ENCODE assay signal across 1 cellular context in the genomic region with DNA sequence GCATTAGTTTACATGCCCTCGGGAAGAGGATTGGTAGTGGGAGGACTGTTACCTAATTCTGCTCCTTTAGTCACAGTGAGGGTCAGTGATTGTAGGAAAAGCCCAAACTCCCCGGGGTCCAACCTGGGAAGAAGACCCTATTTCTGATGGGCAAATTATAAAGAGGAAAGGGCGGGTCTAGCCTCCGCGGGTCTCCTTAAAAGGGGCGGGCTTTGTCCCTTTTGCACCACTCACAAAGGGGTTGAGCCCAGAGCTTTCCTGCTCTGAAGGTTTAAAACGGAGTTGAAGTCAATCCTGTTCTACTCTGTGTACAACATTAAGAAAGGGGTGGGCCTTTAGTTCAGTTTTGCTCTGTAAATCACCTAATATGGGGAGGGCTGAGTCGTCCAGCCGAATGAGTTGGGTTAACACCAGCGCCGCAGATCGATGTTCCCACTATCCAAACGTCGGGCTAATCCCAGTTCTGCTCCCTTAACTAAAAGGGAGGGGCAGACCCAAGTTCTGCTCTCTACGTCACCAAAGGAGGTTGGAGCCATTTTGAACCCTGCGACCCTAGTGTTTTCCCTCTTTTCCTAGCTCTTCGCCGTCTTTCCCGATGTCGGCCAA.
A peak's percentile ranks its signal among the peaks of the same experiment; 100 is the strongest.
TF ChIP-seq lines count a peak whose summit lies in the region.

No MANE protein-coding gene starts in this region.

TF ChIP-seq in K562, 482 proteins besides CTCF, POLR2A, EP300 and RAD21 (continued from another document and continues in another):
- TF ChIP-seq, protein P1, sequence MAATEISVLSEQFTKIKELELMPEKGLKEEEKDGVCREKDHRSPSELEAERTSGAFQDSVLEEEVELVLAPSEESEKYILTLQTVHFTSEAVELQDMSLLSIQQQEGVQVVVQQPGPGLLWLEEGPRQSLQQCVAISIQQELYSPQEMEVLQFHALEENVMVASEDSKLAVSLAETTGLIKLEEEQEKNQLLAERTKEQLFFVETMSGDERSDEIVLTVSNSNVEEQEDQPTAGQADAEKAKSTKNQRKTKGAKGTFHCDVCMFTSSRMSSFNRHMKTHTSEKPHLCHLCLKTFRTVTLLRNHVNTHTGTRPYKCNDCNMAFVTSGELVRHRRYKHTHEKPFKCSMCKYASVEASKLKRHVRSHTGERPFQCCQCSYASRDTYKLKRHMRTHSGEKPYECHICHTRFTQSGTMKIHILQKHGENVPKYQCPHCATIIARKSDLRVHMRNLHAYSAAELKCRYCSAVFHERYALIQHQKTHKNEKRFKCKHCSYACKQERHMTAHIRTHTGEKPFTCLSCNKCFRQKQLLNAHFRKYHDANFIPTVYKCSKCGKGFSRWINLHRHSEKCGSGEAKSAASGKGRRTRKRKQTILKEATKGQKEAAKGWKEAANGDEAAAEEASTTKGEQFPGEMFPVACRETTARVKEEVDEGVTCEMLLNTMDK (IDR thresholded peaks at IDR 0.05; ENCODE audit: borderline replicate concordance, insufficient read depth, low read depth, low read length, poor library complexity, severe bottlenecking), result no peak
- TF ChIP-seq, protein P2, sequence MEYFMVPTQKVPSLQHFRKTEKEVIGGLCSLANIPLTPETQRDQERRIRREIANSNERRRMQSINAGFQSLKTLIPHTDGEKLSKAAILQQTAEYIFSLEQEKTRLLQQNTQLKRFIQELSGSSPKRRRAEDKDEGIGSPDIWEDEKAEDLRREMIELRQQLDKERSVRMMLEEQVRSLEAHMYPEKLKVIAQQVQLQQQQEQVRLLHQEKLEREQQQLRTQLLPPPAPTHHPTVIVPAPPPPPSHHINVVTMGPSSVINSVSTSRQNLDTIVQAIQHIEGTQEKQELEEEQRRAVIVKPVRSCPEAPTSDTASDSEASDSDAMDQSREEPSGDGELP (CRISPR knock-in tag; IDR thresholded peaks at IDR 0.05; ENCODE audit: borderline replicate concordance), result no peak; the same call in 1 of the 2 replicates
- TF ChIP-seq, protein P3, sequence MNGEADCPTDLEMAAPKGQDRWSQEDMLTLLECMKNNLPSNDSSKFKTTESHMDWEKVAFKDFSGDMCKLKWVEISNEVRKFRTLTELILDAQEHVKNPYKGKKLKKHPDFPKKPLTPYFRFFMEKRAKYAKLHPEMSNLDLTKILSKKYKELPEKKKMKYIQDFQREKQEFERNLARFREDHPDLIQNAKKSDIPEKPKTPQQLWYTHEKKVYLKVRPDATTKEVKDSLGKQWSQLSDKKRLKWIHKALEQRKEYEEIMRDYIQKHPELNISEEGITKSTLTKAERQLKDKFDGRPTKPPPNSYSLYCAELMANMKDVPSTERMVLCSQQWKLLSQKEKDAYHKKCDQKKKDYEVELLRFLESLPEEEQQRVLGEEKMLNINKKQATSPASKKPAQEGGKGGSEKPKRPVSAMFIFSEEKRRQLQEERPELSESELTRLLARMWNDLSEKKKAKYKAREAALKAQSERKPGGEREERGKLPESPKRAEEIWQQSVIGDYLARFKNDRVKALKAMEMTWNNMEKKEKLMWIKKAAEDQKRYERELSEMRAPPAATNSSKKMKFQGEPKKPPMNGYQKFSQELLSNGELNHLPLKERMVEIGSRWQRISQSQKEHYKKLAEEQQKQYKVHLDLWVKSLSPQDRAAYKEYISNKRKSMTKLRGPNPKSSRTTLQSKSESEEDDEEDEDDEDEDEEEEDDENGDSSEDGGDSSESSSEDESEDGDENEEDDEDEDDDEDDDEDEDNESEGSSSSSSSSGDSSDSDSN (IDR thresholded peaks at IDR 0.05; ENCODE audit: borderline replicate concordance in 1 of 2, low read depth in 2 of 2, low read length in 2 of 2), result 0 out of 4 replicates have a peak, but pooled peaks of 1 of the 2 experiments have one; percentile 13
- TF ChIP-seq CREB1 (IDR thresholded peaks at IDR 0.05) (0 out of 2 replicates have a peak, but pooled peaks have one; percentile 18), CREB1 (CRISPR knock-in tag; IDR thresholded peaks at IDR 0.05) (peak; percentile 72), POLR2H (tag; IDR thresholded peaks at IDR 0.05; ENCODE audit: low read depth) (peak; percentile 80), ZNF212 (CRISPR knock-in tag; IDR thresholded peaks at IDR 0.05) (0 out of 2 replicates have a peak, but pooled peaks have one; percentile 34), SP1 (CRISPR knock-in tag; IDR thresholded peaks at IDR 0.05) (peak; percentile 69), ZNF696 (CRISPR knock-in tag; conservative IDR thresholded peaks at IDR 0.05) (0 out of 2 replicates have a peak, but pooled peaks have one; percentile 47), RBFOX2 (IDR thresholded peaks at IDR 0.05; ENCODE audit: low read depth, low read length) (no peak; the same call in 1 of the 2 replicates), MTA2 (IDR thresholded peaks at IDR 0.05; ENCODE audit: low read depth) (no peak), MYBL2 (IDR thresholded peaks at IDR 0.05; ENCODE audit: low read depth) (no peak), MYBL2 (CRISPR knock-in tag; IDR thresholded peaks at IDR 0.05; ENCODE audit: borderline replicate concordance) (no peak), ZNF436 (CRISPR knock-in tag; IDR thresholded peaks at IDR 0.05) (peak; percentile 66; the same call in 1 of the 2 replicates), KLF6 (CRISPR knock-in tag; IDR thresholded peaks at IDR 0.05; ENCODE audit: borderline replicate concordance) (0 out of 2 replicates have a peak, but pooled peaks have one; percentile 63), XRCC5 (IDR thresholded peaks at IDR 0.05; ENCODE audit: low read depth, low read length) (peak; percentile 31; the same call in 1 of the 2 replicates), GABPA (tag; conservative IDR thresholded peaks at IDR 0.05; ENCODE audit: low read depth) (peak; percentile 56; the same call in 1 of the 2 replicates), RFX1 (IDR thresholded peaks at IDR 0.05) (no peak)
- TF ChIP-seq, protein P4, sequence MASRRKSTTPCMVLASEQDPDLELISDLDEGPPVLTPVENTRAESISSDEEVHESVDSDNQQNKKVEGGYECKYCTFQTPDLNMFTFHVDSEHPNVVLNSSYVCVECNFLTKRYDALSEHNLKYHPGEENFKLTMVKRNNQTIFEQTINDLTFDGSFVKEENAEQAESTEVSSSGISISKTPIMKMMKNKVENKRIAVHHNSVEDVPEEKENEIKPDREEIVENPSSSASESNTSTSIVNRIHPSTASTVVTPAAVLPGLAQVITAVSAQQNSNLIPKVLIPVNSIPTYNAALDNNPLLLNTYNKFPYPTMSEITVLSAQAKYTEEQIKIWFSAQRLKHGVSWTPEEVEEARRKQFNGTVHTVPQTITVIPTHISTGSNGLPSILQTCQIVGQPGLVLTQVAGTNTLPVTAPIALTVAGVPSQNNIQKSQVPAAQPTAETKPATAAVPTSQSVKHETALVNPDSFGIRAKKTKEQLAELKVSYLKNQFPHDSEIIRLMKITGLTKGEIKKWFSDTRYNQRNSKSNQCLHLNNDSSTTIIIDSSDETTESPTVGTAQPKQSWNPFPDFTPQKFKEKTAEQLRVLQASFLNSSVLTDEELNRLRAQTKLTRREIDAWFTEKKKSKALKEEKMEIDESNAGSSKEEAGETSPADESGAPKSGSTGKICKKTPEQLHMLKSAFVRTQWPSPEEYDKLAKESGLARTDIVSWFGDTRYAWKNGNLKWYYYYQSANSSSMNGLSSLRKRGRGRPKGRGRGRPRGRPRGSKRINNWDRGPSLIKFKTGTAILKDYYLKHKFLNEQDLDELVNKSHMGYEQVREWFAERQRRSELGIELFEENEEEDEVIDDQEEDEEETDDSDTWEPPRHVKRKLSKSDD (conservative IDR thresholded peaks at IDR 0.05; ENCODE audit: low read length), result peak; percentile 45; the same call in 1 of the 2 replicates
- TF ChIP-seq, protein P5, sequence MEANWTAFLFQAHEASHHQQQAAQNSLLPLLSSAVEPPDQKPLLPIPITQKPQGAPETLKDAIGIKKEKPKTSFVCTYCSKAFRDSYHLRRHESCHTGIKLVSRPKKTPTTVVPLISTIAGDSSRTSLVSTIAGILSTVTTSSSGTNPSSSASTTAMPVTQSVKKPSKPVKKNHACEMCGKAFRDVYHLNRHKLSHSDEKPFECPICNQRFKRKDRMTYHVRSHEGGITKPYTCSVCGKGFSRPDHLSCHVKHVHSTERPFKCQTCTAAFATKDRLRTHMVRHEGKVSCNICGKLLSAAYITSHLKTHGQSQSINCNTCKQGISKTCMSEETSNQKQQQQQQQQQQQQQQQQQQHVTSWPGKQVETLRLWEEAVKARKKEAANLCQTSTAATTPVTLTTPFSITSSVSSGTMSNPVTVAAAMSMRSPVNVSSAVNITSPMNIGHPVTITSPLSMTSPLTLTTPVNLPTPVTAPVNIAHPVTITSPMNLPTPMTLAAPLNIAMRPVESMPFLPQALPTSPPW (CRISPR knock-in tag; IDR thresholded peaks at IDR 0.05), result peak; percentile 59; the same call in 1 of the 2 replicates
- TF ChIP-seq, protein P6, sequence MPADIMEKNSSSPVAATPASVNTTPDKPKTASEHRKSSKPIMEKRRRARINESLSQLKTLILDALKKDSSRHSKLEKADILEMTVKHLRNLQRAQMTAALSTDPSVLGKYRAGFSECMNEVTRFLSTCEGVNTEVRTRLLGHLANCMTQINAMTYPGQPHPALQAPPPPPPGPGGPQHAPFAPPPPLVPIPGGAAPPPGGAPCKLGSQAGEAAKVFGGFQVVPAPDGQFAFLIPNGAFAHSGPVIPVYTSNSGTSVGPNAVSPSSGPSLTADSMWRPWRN (IDR thresholded peaks at IDR 0.05; ENCODE audit: low read depth), result peak; percentile 10; the same call in 1 of the 2 replicates
- TF ChIP-seq, protein P7, sequence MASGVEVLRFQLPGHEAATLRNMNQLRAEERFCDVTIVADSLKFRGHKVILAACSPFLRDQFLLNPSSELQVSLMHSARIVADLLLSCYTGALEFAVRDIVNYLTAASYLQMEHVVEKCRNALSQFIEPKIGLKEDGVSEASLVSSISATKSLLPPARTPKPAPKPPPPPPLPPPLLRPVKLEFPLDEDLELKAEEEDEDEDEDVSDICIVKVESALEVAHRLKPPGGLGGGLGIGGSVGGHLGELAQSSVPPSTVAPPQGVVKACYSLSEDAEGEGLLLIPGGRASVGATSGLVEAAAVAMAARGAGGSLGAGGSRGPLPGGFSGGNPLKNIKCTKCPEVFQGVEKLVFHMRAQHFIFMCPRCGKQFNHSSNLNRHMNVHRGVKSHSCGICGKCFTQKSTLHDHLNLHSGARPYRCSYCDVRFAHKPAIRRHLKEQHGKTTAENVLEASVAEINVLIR (CRISPR knock-in tag; IDR thresholded peaks at IDR 0.05), result peak; percentile 67
- TF ChIP-seq, protein P8, sequence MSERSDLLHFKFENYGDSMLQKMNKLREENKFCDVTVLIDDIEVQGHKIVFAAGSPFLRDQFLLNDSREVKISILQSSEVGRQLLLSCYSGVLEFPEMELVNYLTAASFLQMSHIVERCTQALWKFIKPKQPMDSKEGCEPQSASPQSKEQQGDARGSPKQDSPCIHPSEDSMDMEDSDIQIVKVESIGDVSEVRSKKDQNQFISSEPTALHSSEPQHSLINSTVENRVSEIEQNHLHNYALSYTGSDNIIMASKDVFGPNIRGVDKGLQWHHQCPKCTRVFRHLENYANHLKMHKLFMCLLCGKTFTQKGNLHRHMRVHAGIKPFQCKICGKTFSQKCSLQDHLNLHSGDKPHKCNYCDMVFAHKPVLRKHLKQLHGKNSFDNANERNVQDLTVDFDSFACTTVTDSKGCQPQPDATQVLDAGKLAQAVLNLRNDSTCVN (CRISPR knock-in tag; IDR thresholded peaks at IDR 0.05), result 0 out of 2 replicates have a peak, but pooled peaks have one; percentile 77
- TF ChIP-seq, protein P9, sequence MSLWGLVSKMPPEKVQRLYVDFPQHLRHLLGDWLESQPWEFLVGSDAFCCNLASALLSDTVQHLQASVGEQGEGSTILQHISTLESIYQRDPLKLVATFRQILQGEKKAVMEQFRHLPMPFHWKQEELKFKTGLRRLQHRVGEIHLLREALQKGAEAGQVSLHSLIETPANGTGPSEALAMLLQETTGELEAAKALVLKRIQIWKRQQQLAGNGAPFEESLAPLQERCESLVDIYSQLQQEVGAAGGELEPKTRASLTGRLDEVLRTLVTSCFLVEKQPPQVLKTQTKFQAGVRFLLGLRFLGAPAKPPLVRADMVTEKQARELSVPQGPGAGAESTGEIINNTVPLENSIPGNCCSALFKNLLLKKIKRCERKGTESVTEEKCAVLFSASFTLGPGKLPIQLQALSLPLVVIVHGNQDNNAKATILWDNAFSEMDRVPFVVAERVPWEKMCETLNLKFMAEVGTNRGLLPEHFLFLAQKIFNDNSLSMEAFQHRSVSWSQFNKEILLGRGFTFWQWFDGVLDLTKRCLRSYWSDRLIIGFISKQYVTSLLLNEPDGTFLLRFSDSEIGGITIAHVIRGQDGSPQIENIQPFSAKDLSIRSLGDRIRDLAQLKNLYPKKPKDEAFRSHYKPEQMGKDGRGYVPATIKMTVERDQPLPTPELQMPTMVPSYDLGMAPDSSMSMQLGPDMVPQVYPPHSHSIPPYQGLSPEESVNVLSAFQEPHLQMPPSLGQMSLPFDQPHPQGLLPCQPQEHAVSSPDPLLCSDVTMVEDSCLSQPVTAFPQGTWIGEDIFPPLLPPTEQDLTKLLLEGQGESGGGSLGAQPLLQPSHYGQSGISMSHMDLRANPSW (CRISPR knock-in tag; IDR thresholded peaks at IDR 0.05), result 0 out of 2 replicates have a peak, but pooled peaks have one; percentile 32
- TF ChIP-seq, protein P10, sequence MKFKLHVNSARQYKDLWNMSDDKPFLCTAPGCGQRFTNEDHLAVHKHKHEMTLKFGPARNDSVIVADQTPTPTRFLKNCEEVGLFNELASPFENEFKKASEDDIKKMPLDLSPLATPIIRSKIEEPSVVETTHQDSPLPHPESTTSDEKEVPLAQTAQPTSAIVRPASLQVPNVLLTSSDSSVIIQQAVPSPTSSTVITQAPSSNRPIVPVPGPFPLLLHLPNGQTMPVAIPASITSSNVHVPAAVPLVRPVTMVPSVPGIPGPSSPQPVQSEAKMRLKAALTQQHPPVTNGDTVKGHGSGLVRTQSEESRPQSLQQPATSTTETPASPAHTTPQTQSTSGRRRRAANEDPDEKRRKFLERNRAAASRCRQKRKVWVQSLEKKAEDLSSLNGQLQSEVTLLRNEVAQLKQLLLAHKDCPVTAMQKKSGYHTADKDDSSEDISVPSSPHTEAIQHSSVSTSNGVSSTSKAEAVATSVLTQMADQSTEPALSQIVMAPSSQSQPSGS (CRISPR knock-in tag; IDR thresholded peaks at IDR 0.05), result no peak
- TF ChIP-seq, protein P11, sequence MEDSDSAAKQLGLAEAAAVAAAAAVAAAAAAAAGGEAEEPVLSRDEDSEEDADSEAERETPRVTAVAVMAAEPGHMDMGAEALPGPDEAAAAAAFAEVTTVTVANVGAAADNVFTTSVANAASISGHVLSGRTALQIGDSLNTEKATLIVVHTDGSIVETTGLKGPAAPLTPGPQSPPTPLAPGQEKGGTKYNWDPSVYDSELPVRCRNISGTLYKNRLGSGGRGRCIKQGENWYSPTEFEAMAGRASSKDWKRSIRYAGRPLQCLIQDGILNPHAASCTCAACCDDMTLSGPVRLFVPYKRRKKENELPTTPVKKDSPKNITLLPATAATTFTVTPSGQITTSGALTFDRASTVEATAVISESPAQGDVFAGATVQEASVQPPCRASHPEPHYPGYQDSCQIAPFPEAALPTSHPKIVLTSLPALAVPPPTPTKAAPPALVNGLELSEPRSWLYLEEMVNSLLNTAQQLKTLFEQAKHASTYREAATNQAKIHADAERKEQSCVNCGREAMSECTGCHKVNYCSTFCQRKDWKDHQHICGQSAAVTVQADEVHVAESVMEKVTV (CRISPR knock-in tag; IDR thresholded peaks at IDR 0.05), result 0 out of 2 replicates have a peak, but pooled peaks have one; percentile 40
